ENCODE assay signal across 9 cellular contexts in genomic region chr17:45994987-45995386, GRCh38. TPM values are rescaled to one million over a fixed set of nuclear protein-coding genes. Genes with fewer than 3 reads are reported as not detected.
"Had no signal": no experiment of that assay in that cellular context is flagged by ENCODE, and none has a peak within 500 bp of the region (broad histone marks: within the 10 kb centered on the region; RNA-seq: fewer than 3 reads in every experiment).

No MANE protein-coding gene starts in this region.

- FAIRE-seq: H1, H54, HepG2 had no signal

- ATAC-seq: GM23338 had no signal

- H3K36me3 Mint-ChIP-seq: IgD-negative memory B cell had no signal

- H3K27ac Mint-ChIP-seq: GM23338, H9, IgD-negative memory B cell had no signal

- H3K4me3 ChIP-seq: GM23338 had no signal

- H3K9me3 Mint-ChIP-seq: GM23338, IgD-negative memory B cell had no signal

- H3K27ac ChIP-seq: HL-60 had no signal

- DNase-seq: H9, HCEC 1CT had no signal

- H3K4me2 ChIP-seq: GM23338 had no signal

- H3K4me3 Mint-ChIP-seq: GM23338, H9, IgD-negative memory B cell had no signal

- H2AFZ ChIP-seq: GM23338 had no signal

RNA-seq across cellular contexts. Expression of gene STH, which starts 4.1 kb away (rescaled TPM):
- total RNA-seq: GM23338, H1, H9, HepG2, HT1080 had no signal
